Comparison of ENCODE assay signal across 19 cellular contexts in genomic region chr4:122047706-122048425, GRCh38.
A peak's percentile ranks its signal among the peaks of the same experiment; 100 is the strongest.
DNase-seq lines count a peak whose midpoint lies in the region; ATAC-seq, FAIRE-seq and TF ChIP-seq lines count a peak whose summit lies in the region.
"Had no signal": no experiment of that assay in that cellular context is flagged by ENCODE, and none has a peak within 500 bp of the region (broad histone marks: within the 10 kb centered on the region; RNA-seq: fewer than 3 reads in every experiment).

No MANE protein-coding gene starts in this region.

- peaks cover 11 to 13% of the 10 kb centered on the region in 2 donors for H3K4me1 Mint-ChIP-seq in immature natural killer cell
- H3K4me1 Mint-ChIP-seq in stimulated activated effector memory CD8-positive, alpha-beta T cell treated with anti-CD3 and anti-CD28 coated beads, Interleukin-12 subunit alpha, Interleukin-12 subunit beta, amount 100 ng/mL, for 72 hours = no peaks in the 10 kb centered on the region
- H3K4me1 Mint-ChIP-seq: CD14-positive monocyte had no signal

- H3K27me3 Mint-ChIP-seq in immature natural killer cell (ENCODE audit: low read depth in 3 of 3) = no peaks in the 10 kb centered on the region

- H3K9me3 ChIP-seq in cardiac muscle cell (ENCODE audit: low read depth) (no peaks in the 10 kb centered on the region), left ventricle myocardium inferior (replicated peaks) (peaks cover 6% of the 10 kb centered on the region), right lobe of liver (no peaks in the 10 kb centered on the region)
- H3K9me3 ChIP-seq: A549, BLaER1, HAP-1 had no signal

- H3K36me3 Mint-ChIP-seq in immature natural killer cell = no peaks in the 10 kb centered on the region
- H3K36me3 Mint-ChIP-seq in stimulated activated effector memory CD8-positive, alpha-beta T cell treated with anti-CD3 and anti-CD28 coated beads, Interleukin-12 subunit alpha, Interleukin-12 subunit beta, amount 100 ng/mL, for 72 hours = no peaks in the 10 kb centered on the region
- H3K36me3 Mint-ChIP-seq: CD14-positive monocyte; CD4-positive, alpha-beta memory T cell had no signal

- TF ChIP-seq CTCF in cardiac muscle cell (IDR thresholded peaks at IDR 0.05; ENCODE audit: low read depth, low read length) (no peak), left ventricle myocardium inferior (IDR thresholded peaks at IDR 0.05; ENCODE audit: borderline replicate concordance) (no peak), right lobe of liver (IDR thresholded peaks at IDR 0.05) (no peak)

- H3K4me1 ChIP-seq in cardiac muscle cell (ENCODE audit: low read depth) = peaks cover 27% of the 10 kb centered on the region
- peaks cover 4% of the 10 kb centered on the region for H3K4me1 ChIP-seq in left ventricle myocardium inferior
- no peaks in the 10 kb centered on the region for H3K4me1 ChIP-seq in right lobe of liver
- H3K4me1 ChIP-seq: BLaER1, HAP-1 had no signal

- H3K36me3 ChIP-seq in cardiac muscle cell = no peaks in the 10 kb centered on the region
- no peaks in the 10 kb centered on the region for H3K36me3 ChIP-seq in left ventricle myocardium inferior
- H3K36me3 ChIP-seq in right lobe of liver = no peaks in the 10 kb centered on the region
- H3K36me3 ChIP-seq: BLaER1, HAP-1 had no signal

- H3K27ac Mint-ChIP-seq in immature natural killer cell = peak overlapping the region in 1 of 6 donors; percentile 30
- H3K27ac Mint-ChIP-seq in stimulated activated effector memory CD8-positive, alpha-beta T cell treated with anti-CD3 and anti-CD28 coated beads, Interleukin-12 subunit alpha, Interleukin-12 subunit beta, amount 100 ng/mL, for 72 hours = no peak overlapping the region
- H3K27ac Mint-ChIP-seq: CD4-positive, alpha-beta memory T cell had no signal

- 52% methylated on average over 4 of the region's 5 CpGs for WGBS in right lobe of liver (ENCODE audit: insufficient coverage, low coverage, low lambda C conversion rate, missing lambda C conversion rate)

- TF ChIP-seq POLR2A in right lobe of liver (IDR thresholded peaks at IDR 0.05) = no peak

- intact Hi-C loops in left ventricle myocardium inferior (cut with micrococcal nuclease) = no loop called here
- intact Hi-C loops in right lobe of liver (cut with DNase I) = no loop called here

- DNase-seq in cardiac muscle cell (ENCODE audit: low read depth in 1 of 2, low spot score in 1 of 2) = no peak
- DNase-seq in left ventricle myocardium inferior = no peak
- peak in 2 of 3 donors; percentile 6 to 9 for DNase-seq in immature natural killer cell
- no peak for DNase-seq in stimulated activated effector memory CD8-positive, alpha-beta T cell treated with anti-CD3 and anti-CD28 coated beads, Interleukin-12 subunit alpha, Interleukin-12 subunit beta, amount 100 ng/mL, for 72 hours (ENCODE audit: low spot score in 2 of 2)
- DNase-seq in right lobe of liver = no peak
- no peak for DNase-seq in frontal cortex (ENCODE audit: low spot score in 2 of 2)
- DNase-seq in activated CD4-positive, alpha-beta T cell treated with anti-CD3 and anti-CD28 coated beads, Interleukin-2, amount 50 U/mL, for 1 hour = no peak
- DNase-seq: Calu3; CD4-positive, alpha-beta memory T cell; DND-41; GM23248 had no signal

- no peaks in the 10 kb centered on the region for H3K9me3 Mint-ChIP-seq in immature natural killer cell
- H3K9me3 Mint-ChIP-seq in stimulated activated effector memory CD8-positive, alpha-beta T cell treated with anti-CD3 and anti-CD28 coated beads, Interleukin-12 subunit alpha, Interleukin-12 subunit beta, amount 100 ng/mL, for 72 hours = no peaks in the 10 kb centered on the region

- FAIRE-seq in frontal cortex (lab: Jason Lieb, UNC) = no peak
- FAIRE-seq: A549, G401.6, GM12891, GM19239 had no signal

- ATAC-seq in stimulated activated effector memory CD8-positive, alpha-beta T cell treated with anti-CD3 and anti-CD28 coated beads, Interleukin-12 subunit alpha, Interleukin-12 subunit beta, amount 100 ng/mL, for 72 hours = peak; percentile 37
- no peak for ATAC-seq in right lobe of liver
- ATAC-seq: A549 had no signal

- H3K4me3 ChIP-seq in cardiac muscle cell (no peak overlapping the region), left ventricle myocardium inferior (no peak overlapping the region), right lobe of liver (no peak overlapping the region)
- H3K4me3 ChIP-seq: A549, BLaER1, GM23248, HAP-1 had no signal

- no peak overlapping the region for H3K4me3 Mint-ChIP-seq in immature natural killer cell
- no peak overlapping the region for H3K4me3 Mint-ChIP-seq in stimulated activated effector memory CD8-positive, alpha-beta T cell treated with anti-CD3 and anti-CD28 coated beads, Interleukin-12 subunit alpha, Interleukin-12 subunit beta, amount 100 ng/mL, for 72 hours
- H3K4me3 Mint-ChIP-seq: CD14-positive monocyte; CD4-positive, alpha-beta memory T cell had no signal

- H3K27ac ChIP-seq in cardiac muscle cell = peak overlapping the region; percentile 18
- H3K27ac ChIP-seq in left ventricle myocardium inferior (replicated peaks) = no peak overlapping the region
- H3K27ac ChIP-seq in right lobe of liver = no peak overlapping the region
- H3K27ac ChIP-seq: 22Rv1, A549, BLaER1, GM23248 had no signal

- H3K27me3 ChIP-seq in cardiac muscle cell = no peaks in the 10 kb centered on the region
- H3K27me3 ChIP-seq in left ventricle myocardium inferior (ENCODE audit: low read depth) = no peaks in the 10 kb centered on the region
- no peaks in the 10 kb centered on the region for H3K27me3 ChIP-seq in right lobe of liver
- H3K27me3 ChIP-seq: BLaER1 had no signal

Comparison
In these comparisons a context has a peak if more than half of its experiments do, and no peak if none do; other contexts are left out.
1. DNase-seq: peak in immature natural killer cell (2 of 3); none in cardiac muscle cell (0 of 2), left ventricle myocardium inferior (single experiment), stimulated activated effector memory CD8-positive, alpha-beta T cell treated with anti-CD3 and anti-CD28 coated beads, Interleukin-12 subunit alpha, Interleukin-12 subunit beta, amount 100 ng/mL, for 72 hours (0 of 2), right lobe of liver (0 of 3), frontal cortex (0 of 2) and activated CD4-positive, alpha-beta T cell treated with anti-CD3 and anti-CD28 coated beads, Interleukin-2, amount 50 U/mL, for 1 hour (single experiment).